ENCODE assay signal across 12 cellular contexts in the genomic region with DNA sequence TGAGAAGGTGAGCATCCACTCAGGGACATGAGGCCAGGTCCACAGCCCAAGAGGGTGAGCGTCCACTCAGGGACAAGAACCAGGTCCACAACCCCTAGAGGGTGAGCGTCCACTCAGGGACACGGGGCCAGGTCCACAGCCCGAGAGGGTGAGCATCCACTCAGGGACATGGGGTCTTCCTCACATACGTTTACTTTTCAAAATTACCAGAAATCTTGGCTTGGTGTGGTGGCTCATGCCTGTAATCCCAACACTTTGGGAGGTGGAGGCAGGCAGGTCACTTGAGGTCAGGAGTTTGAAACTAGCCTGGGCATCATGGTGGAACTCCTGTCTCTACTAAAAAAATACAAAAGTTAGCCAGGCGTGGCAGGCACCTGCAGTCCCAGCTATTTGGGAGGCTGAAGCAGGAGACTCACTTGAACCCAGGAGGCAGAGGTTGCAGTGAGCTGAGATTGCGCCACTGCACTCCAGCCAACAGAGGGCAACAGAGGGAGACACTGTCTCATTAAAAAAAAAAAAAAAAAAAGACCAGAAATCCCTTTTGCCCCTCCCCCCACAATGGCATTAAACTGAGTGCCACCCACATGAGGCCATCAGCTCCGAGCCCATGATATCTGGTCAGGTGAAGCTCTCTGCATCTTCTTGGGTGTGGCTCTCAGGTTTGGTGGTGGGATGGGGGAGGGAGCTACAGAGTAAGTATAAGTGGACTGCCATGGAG. TPM values are rescaled to one million over a fixed set of nuclear protein-coding genes. Genes with fewer than 3 reads are reported as not detected.
DNase-seq lines count a peak whose midpoint lies in the region; ATAC-seq and TF ChIP-seq lines count a peak whose summit lies in the region.
"Had no signal": no experiment of that assay in that cellular context is flagged by ENCODE, and none has a peak within 500 bp of the region (broad histone marks: within the 10 kb centered on the region; RNA-seq: fewer than 3 reads in every experiment).

No MANE protein-coding gene starts in this region.

- no peaks in the 10 kb centered on the region for H3K36me3 ChIP-seq in kidney epithelial cell (ENCODE audit: control insufficient read depth, insufficient read depth, low read length)

- no peak overlapping the region for H3K4me3 ChIP-seq in kidney epithelial cell (ENCODE audit: low read depth, low read length)
- H3K4me3 ChIP-seq: BLaER1 treated with 17β-estradiol and CSF1 and Interleukin-3, amounts not matched to agents 10 nM and 100 nM had no signal

- CTCF ChIA-PET in activated CD4-positive, alpha-beta memory T cell treated with anti-CD3 and anti-CD28 coated beads, Interleukin-2, amount 10 ng/mL, durations not matched to agents 7 days and 5 days (lab: Charles Lee), result interaction anchor here (0.7 to 1.4 kb wide), 5 partner anchors 11 to 86 kb away, joined by 3 to 6 read pairs (median 4); no protein-coding TSS in a partner anchor

- intact Hi-C loops in CD14-positive monocyte (cut with micrococcal nuclease), result loop anchor here in 1 of 2 donors (5.0 kb wide), 1 partner anchor 71 kb away; no protein-coding TSS in a partner anchor

- H3K27ac Mint-ChIP-seq in CD14-positive monocyte, result peak overlapping the region; percentile 67 to 93 (median 88)
- peak overlapping the region; percentile 75 for H3K27ac Mint-ChIP-seq in activated CD4-positive, alpha-beta memory T cell treated with anti-CD3 and anti-CD28 coated beads, Interleukin-2, amount 10 ng/mL, durations not matched to agents 7 days and 5 days

- H3K36me3 Mint-ChIP-seq in CD14-positive monocyte, result peaks cover 7 to 15% of the 10 kb centered on the region in 2 donors
- H3K36me3 Mint-ChIP-seq in activated CD4-positive, alpha-beta memory T cell treated with anti-CD3 and anti-CD28 coated beads, Interleukin-2, amount 10 ng/mL, durations not matched to agents 7 days and 5 days (ENCODE audit: low read depth), result peaks cover 32% of the 10 kb centered on the region

- TF ChIP-seq CTCF in CD14-positive monocyte (IDR thresholded peaks at IDR 0.05), result peak; percentile 30
- peak; percentile 21 for TF ChIP-seq CTCF in GM13977 (IDR thresholded peaks at IDR 0.05; ENCODE audit: extremely low read depth, insufficient read depth, missing control alignments)
- peak; percentile 8 for TF ChIP-seq CTCF in kidney epithelial cell (IDR thresholded peaks at IDR 0.05; ENCODE audit: insufficient read depth, low read length, poor library complexity, severe bottlenecking)

- DNase-seq in CD14-positive monocyte (ENCODE audit: low spot score), result no peak
- DNase-seq in GM13977 (ENCODE audit: low spot score), result no peak
- DNase-seq in activated CD4-positive, alpha-beta memory T cell treated with anti-CD3 and anti-CD28 coated beads, Interleukin-2, amount 10 ng/mL, durations not matched to agents 7 days and 5 days, result no peak
- DNase-seq in kidney epithelial cell (ENCODE audit: low read depth), result no peak
- DNase-seq in NOMO-1 treated with dmso at 0.1 percent for 144 hours (lab: John Stamatoyannopoulos, UW; ENCODE audit: unreplicated experiment), result no peak
- no peak for DNase-seq in stimulated activated CD4-positive, alpha-beta T cell treated with anti-CD3 and anti-CD28 coated beads, Interleukin-1b, Interleukin-23, amount 100 ng/mL, for 48 hours
- no peak for DNase-seq in NAMALWA (ENCODE audit: low spot score)
- DNase-seq: mammary epithelial cell, NCI-H1105 treated with DMSO at 0.1 percent for 48 hours, NCI-H510A had no signal

- H3K27me3 Mint-ChIP-seq in CD14-positive monocyte (ENCODE audit: low read depth in 3 of 3), result peaks cover 0 to 5% (median 4%) of the 10 kb centered on the region in 3 donors
- no peaks in the 10 kb centered on the region for H3K27me3 Mint-ChIP-seq in activated CD4-positive, alpha-beta memory T cell treated with anti-CD3 and anti-CD28 coated beads, Interleukin-2, amount 10 ng/mL, durations not matched to agents 7 days and 5 days

- no peak for ATAC-seq in GM18502 (IDR thresholded peaks at IDR 0.05; ENCODE audit: poor library complexity, unreplicated experiment)

- H3K27me3 ChIP-seq in kidney epithelial cell (ENCODE audit: control insufficient read depth, insufficient read depth, low read length), result no peaks in the 10 kb centered on the region
- H3K27me3 ChIP-seq: BLaER1 treated with 17β-estradiol and CSF1 and Interleukin-3, amounts not matched to agents 10 nM and 100 nM had no signal

- peaks cover 31% of the 10 kb centered on the region for H3K4me1 Mint-ChIP-seq in CD14-positive monocyte
- peaks cover 45% of the 10 kb centered on the region for H3K4me1 Mint-ChIP-seq in activated CD4-positive, alpha-beta memory T cell treated with anti-CD3 and anti-CD28 coated beads, Interleukin-2, amount 10 ng/mL, durations not matched to agents 7 days and 5 days

- POLR2A ChIA-PET in activated CD4-positive, alpha-beta memory T cell treated with anti-CD3 and anti-CD28 coated beads, Interleukin-2, amount 10 ng/mL, durations not matched to agents 7 days and 5 days (lab: Charles Lee), result interaction anchor here (1.3 to 3.2 kb wide), 7 partner anchors 9 to 87 kb away, joined by 3 to 42 read pairs (median 6); a partner anchor contains a TSS

- peaks cover 11 to 29% (median 27%) of the 10 kb centered on the region in 7 donors for H3K9me3 Mint-ChIP-seq in CD14-positive monocyte
- H3K9me3 Mint-ChIP-seq in activated CD4-positive, alpha-beta memory T cell treated with anti-CD3 and anti-CD28 coated beads, Interleukin-2, amount 10 ng/mL, durations not matched to agents 7 days and 5 days, result peaks cover 38% of the 10 kb centered on the region

- H3K4me3 Mint-ChIP-seq in CD14-positive monocyte, result no peak overlapping the region
- no peak overlapping the region for H3K4me3 Mint-ChIP-seq in activated CD4-positive, alpha-beta memory T cell treated with anti-CD3 and anti-CD28 coated beads, Interleukin-2, amount 10 ng/mL, durations not matched to agents 7 days and 5 days

- in situ Hi-C loops in GM13977 (cut with MboI; ENCODE audit: low pct_unique_long_range_greater_than_20kb, low sequenced_read_pairs, unreplicated experiment), result no loop called here

RNA-seq across cellular contexts. Expression of a gene that starts 9.0 kb away (rescaled TPM):
- polyA plus RNA-seq in CD14-positive monocyte, result 10 to 100 TPM; 50.4 to 81.0 TPM
- 10 to 100 TPM; 81.4 to 95.3 TPM for total RNA-seq in activated CD4-positive, alpha-beta memory T cell treated with anti-CD3 and anti-CD28 coated beads, Interleukin-2, amount 10 ng/mL, durations not matched to agents 7 days and 5 days
- total RNA-seq in kidney epithelial cell, result 29.1 and 37.2 TPM in 2 replicates
